ENCODE assay signal across 1 cellular context in the genomic region with DNA sequence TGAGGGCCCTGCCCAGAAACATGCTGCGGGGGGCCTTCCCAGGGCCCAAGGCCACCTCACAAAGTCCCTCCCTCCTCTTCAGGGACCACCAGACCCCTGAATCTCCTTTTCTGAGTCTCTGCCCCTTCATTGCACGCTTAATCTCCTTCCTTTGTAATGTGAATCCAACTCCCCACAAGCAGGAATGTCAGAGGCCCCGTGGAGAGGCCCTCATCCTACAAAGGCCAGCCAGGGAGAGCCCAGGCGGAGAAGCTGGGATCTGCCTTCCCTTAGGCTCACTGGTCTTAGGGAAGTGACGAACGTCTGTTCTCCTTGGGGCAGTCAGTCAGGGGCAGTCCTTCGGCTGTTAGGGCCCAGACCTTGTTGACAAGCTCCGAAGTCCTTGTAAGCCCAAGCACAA.
TF ChIP-seq lines count a peak whose summit lies in the region.

No MANE protein-coding gene starts in this region.

TF ChIP-seq in K562, 482 proteins besides CTCF, POLR2A, EP300 and RAD21:
- TF ChIP-seq ELF2 (CRISPR knock-in tag; IDR thresholded peaks at IDR 0.05) (no peak), POLR2G (IDR thresholded peaks at IDR 0.05; ENCODE audit: low read depth, low read length) (0 out of 2 replicates have a peak, but pooled peaks have one; percentile 3)
